32 cellular contexts compared by ENCODE assay signal in the genomic region with DNA sequence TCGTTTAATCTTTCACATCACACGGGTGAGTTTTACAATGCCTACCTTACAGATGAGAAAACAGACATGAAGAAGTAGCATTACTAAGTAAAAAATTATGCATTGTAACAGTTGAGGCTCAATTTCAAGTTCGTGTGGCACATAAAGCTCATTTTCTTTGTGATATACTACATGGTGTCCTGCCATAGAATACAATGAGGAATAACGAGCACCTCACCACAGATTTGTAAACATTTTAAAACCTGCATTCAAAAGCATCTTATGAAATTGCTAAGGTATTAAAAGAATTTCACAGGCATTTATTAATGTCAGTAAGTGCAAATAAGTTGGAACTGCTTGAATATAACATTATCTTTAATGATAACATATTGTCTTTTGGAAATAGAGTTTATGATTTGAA. TPM values are rescaled to one million over a fixed set of nuclear protein-coding genes. Genes with fewer than 3 reads are reported as not detected.
"Had no signal": no experiment of that assay in that cellular context is flagged by ENCODE, and none has a peak within 500 bp of the region (broad histone marks: within the 10 kb centered on the region; RNA-seq: fewer than 3 reads in every experiment).

No MANE protein-coding gene starts in this region.

- H3K27ac ChIP-seq: adrenal gland, ascending aorta, body of pancreas, brain microvascular endothelial cell, breast epithelium, cardiac muscle cell had no signal

- H3K4me3 ChIP-seq: adrenal gland, ascending aorta, body of pancreas, breast epithelium, cardiac muscle cell had no signal

- H3K36me3 ChIP-seq: adrenal gland, ascending aorta, brain microvascular endothelial cell, breast epithelium, cardiac muscle cell had no signal

- H3K4me1 ChIP-seq: adrenal gland, ascending aorta, body of pancreas, breast epithelium had no signal

- H3K27me3 ChIP-seq: adrenal gland, ascending aorta, body of pancreas, brain microvascular endothelial cell, breast epithelium, cardiac muscle cell had no signal

- ATAC-seq: activated naive CD4-positive, alpha-beta T cell treated with anti-CD3 and anti-CD28 coated beads, Interleukin-2, amount 50 U/mL, for 72 hours; activated naive CD8-positive, alpha-beta T cell treated with anti-CD3 and anti-CD28 coated beads, Interleukin-2, amount 50 U/mL, for 24 hours; activated T-cell treated with anti-CD3 and anti-CD28 coated beads, Interleukin-2, amount 50 U/mL, for 4 hours; activated T-cell treated with anti-CD3 and anti-CD28 coated beads, Interleukin-2, amount 50 U/mL, for 72 hours; activated T-helper 17 cell treated with anti-CD3 and anti-CD28 coated beads, Interleukin-2, amount 50 U/mL, for 72 hours; body of pancreas had no signal

- DNase-seq: activated effector memory CD4-positive, alpha-beta T cell treated with anti-CD3 and anti-CD28 coated beads, Interleukin-2, amount 50 U/mL, for 16 hours; activated effector memory CD4-positive, alpha-beta T cell treated with Interleukin-2 at 50 U/mL for 16 hours; activated gamma-delta T cell; activated gamma-delta T cell treated with Interleukin-2 at 50 U/mL for 16 hours; activated naive CD4-positive, alpha-beta T cell; activated naive CD4-positive, alpha-beta T cell treated with anti-CD3 and anti-CD28 coated beads for 36 hours; activated naive CD4-positive, alpha-beta T cell treated with anti-CD3 and anti-CD28 coated beads, Interleukin-2, amount 10 ng/mL, durations not matched to agents 7 days and 5 days; activated naive CD4-positive, alpha-beta T cell treated with anti-CD3 and anti-CD28 coated beads, Interleukin-2, amount 50 U/mL, for 16 hours; activated naive CD4-positive, alpha-beta T cell treated with Interleukin-2 at 50 U/mL for 16 hours; activated naive CD8-positive, alpha-beta T cell treated with anti-CD3 and anti-CD28 coated beads for 36 hours; activated naive CD8-positive, alpha-beta T cell treated with anti-CD3 and anti-CD28 coated beads, Interleukin-2, amount 10 ng/mL, durations not matched to agents 7 days and 5 days; activated naive CD8-positive, alpha-beta T cell treated with anti-CD3 and anti-CD28 coated beads, Interleukin-2, amount 50 U/mL, for 24 hours; activated T-cell treated with anti-CD3 and anti-CD28 coated beads, Interleukin-2, amount 50 U/mL, for 1 hour; activated T-cell treated with anti-CD3 and anti-CD28 coated beads, Interleukin-2, amount 50 U/mL, for 24 hours; activated T-cell treated with anti-CD3 and anti-CD28 coated beads, Interleukin-2, amount 50 U/mL, for 4 hours; activated T-cell treated with anti-CD3 and anti-CD28 coated beads, Interleukin-2, amount 50 U/mL, for 48 hours; activated T-cell treated with anti-CD3 and anti-CD28 coated beads, Interleukin-2, amount 50 U/mL, for 72 hours; adrenal gland; amniotic stem cell; amygdala; anterior cingulate cortex; aorta; body of pancreas; brain microvascular endothelial cell; caudate nucleus; central memory CD4-positive, alpha-beta T cell; cerebellar nuclear complex had no signal

- H3K9me3 ChIP-seq: adrenal gland, ascending aorta, body of pancreas, breast epithelium had no signal

RNA-seq across cellular contexts. Expression of gene DEPDC1, which starts 47.8 kb away (rescaled TPM):
- total RNA-seq: ascending aorta, body of pancreas had no signal
